In the genomic region with DNA sequence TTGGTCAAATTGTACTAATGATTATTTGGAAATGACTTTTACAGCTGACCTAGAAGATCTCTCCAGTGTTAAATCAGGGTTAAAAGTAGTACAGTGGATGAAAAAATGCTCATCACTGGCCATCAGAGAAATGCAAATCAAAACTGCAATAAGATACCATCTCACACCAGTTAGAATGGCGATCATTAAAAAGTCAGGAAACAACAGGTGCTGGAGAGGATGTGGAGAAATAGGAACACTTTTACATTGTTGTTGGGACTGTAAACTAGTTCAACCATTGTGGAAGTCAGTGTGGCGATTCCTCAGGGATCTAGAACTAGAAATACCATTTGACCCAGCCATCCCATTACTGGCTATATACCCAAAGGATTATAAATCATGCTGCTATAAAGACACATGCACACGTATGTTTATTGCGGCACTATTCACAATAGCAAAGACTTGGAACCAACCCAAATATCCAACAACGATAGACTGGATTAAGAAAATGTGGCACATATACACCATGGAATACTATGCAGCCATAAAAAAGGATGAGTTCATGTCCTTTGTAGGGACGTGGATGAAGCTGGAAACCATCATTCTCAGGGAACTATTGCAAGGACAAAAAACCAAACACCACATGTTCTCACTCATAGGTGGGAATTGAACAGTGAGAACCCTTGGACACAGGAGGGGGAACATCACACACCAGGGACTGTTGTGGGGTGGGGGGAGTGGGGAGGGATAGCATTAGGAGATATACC, we compare ENCODE assay signal across 2 cellular contexts.
A peak's percentile ranks its signal among the peaks of the same experiment; 100 is the strongest.
TF ChIP-seq lines count a peak whose summit lies in the region.

No MANE protein-coding gene starts in this region.

TF ChIP-seq in HEK293, 187 proteins besides CTCF, POLR2A, EP300 and RAD21:
- TF ChIP-seq ZNF184 (tag by site-specific recombination; IDR thresholded peaks at IDR 0.05) = peak; percentile 92
- TF ChIP-seq ZNF280D (tag by site-specific recombination; IDR thresholded peaks at IDR 0.05) = peak; percentile 98
- TF ChIP-seq ZNF146 (tag by site-specific recombination; IDR thresholded peaks at IDR 0.05) = peak; percentile 100
- TF ChIP-seq, protein P1, sequence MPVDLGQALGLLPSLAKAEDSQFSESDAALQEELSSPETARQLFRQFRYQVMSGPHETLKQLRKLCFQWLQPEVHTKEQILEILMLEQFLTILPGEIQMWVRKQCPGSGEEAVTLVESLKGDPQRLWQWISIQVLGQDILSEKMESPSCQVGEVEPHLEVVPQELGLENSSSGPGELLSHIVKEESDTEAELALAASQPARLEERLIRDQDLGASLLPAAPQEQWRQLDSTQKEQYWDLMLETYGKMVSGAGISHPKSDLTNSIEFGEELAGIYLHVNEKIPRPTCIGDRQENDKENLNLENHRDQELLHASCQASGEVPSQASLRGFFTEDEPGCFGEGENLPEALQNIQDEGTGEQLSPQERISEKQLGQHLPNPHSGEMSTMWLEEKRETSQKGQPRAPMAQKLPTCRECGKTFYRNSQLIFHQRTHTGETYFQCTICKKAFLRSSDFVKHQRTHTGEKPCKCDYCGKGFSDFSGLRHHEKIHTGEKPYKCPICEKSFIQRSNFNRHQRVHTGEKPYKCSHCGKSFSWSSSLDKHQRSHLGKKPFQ (tag by site-specific recombination; IDR thresholded peaks at IDR 0.05) = peak; percentile 48; the same call in 1 of the 2 replicates
- TF ChIP-seq ZNF580 (tag by site-specific recombination; IDR thresholded peaks at IDR 0.05) = peak; percentile 87
- peak; percentile 75 for TF ChIP-seq SCRT2 (tag by site-specific recombination; IDR thresholded peaks at IDR 0.05)
TF ChIP-seq in HEK293: peak in this region for 6; not testable (repeated sequence) for 181.

TF ChIP-seq in K562, 482 proteins besides CTCF, POLR2A, EP300 and RAD21:
- TF ChIP-seq KDM1A (IDR thresholded peaks at IDR 0.05) = peak in 1 of 2 experiments; percentile 31; a peak in 1 of 4 replicates
- peak; percentile 64 for TF ChIP-seq BCOR (IDR thresholded peaks at IDR 0.05)
TF ChIP-seq in K562: peak in this region for 2; not testable (repeated sequence) for 480.
